24 cellular contexts compared by ENCODE assay signal in genomic region chrX:11580789-11581188, GRCh38.
"Had no signal": no experiment of that assay in that cellular context is flagged by ENCODE, and none has a peak within 500 bp of the region (broad histone marks: within the 10 kb centered on the region; RNA-seq: fewer than 3 reads in every experiment).

No MANE protein-coding gene starts in this region.

- H3K4me2 ChIP-seq: hepatocyte had no signal

- H3K4me1 ChIP-seq: colonic mucosa, esophagus squamous epithelium, foreskin keratinocyte, parathyroid adenoma, prostate gland, spleen, tibial artery, upper lobe of right lung had no signal

- H3K4me1 Mint-ChIP-seq: naive B cell; stimulated activated memory B cell treated with anti-CD40 and anti-IgM and Interleukin-4, amounts not matched to agents 10 μg/mL and 1 μg/mL and 100 μg/mL, for 72 hours had no signal

- ATAC-seq: foreskin keratinocyte; left colon; left ventricle myocardium superior; sciatic nerve; stimulated activated memory B cell treated with anti-CD40 and anti-IgM and Interleukin-4, amounts not matched to agents 10 μg/mL and 1 μg/mL and 100 μg/mL, for 72 hours; upper lobe of right lung had no signal

- H2AFZ ChIP-seq: hepatocyte, parathyroid adenoma had no signal

- H3K27me3 ChIP-seq: colonic mucosa, esophagus squamous epithelium, foreskin keratinocyte, hepatocyte, spleen, tibial artery, upper lobe of right lung had no signal

- H3K9me3 ChIP-seq: colonic mucosa, esophagus squamous epithelium, prostate gland, spleen, tibial artery, upper lobe of right lung had no signal

- H3K27ac ChIP-seq: colonic mucosa, esophagus squamous epithelium, foreskin keratinocyte, hepatocyte, parathyroid adenoma, prostate gland, spleen, tibial artery, upper lobe of right lung had no signal

- H3K4me3 ChIP-seq: colonic mucosa, esophagus squamous epithelium, hepatocyte, lung, prostate gland, spleen, upper lobe of right lung had no signal

- H3K27ac Mint-ChIP-seq: naive B cell; stimulated activated memory B cell treated with anti-CD40 and anti-IgM and Interleukin-4, amounts not matched to agents 10 μg/mL and 1 μg/mL and 100 μg/mL, for 72 hours; stimulated activated naive CD8-positive, alpha-beta T cell treated with anti-CD3 and anti-CD28 coated beads, Interleukin-15, Interleukin-2, amounts not matched to agents 100 ng/mL and 50 ng/mL, for 24 hours had no signal

- H3K4me3 Mint-ChIP-seq: naive B cell; nephron; stimulated activated memory B cell treated with anti-CD40 and anti-IgM and Interleukin-4, amounts not matched to agents 10 μg/mL and 1 μg/mL and 100 μg/mL, for 72 hours; stimulated activated naive CD8-positive, alpha-beta T cell treated with anti-CD3 and anti-CD28 coated beads, Interleukin-15, Interleukin-2, amounts not matched to agents 100 ng/mL and 50 ng/mL, for 24 hours had no signal

- H3K36me3 ChIP-seq: colonic mucosa, esophagus squamous epithelium, prostate gland, spleen, tibial artery, upper lobe of right lung had no signal

- H3K36me3 Mint-ChIP-seq: naive B cell; stimulated activated memory B cell treated with anti-CD40 and anti-IgM and Interleukin-4, amounts not matched to agents 10 μg/mL and 1 μg/mL and 100 μg/mL, for 72 hours had no signal

- DNase-seq: colonic mucosa; dermis blood vessel endothelial cell; esophagus squamous epithelium; foreskin keratinocyte; head of caudate nucleus; left colon; left ventricle myocardium superior; mesendoderm; naive B cell; occipital lobe; spleen; stimulated activated CD4-positive, alpha-beta T cell treated with anti-CD3 and anti-CD28 coated beads, Interleukin-15, amount 100 ng/mL, for 24 hours; stimulated activated CD4-positive, alpha-beta T cell treated with anti-CD3 and anti-CD28 coated beads, Interleukin-1b, Interleukin-23, amount 100 ng/mL, for 48 hours; stimulated activated CD4-positive, alpha-beta T cell treated with anti-CD3 and anti-CD28 coated beads, Interleukin-4, amount 100 ng/mL, for 24 hours; tibial artery; upper lobe of right lung had no signal

- H3K9ac ChIP-seq: parathyroid adenoma had no signal

- H3K9me3 Mint-ChIP-seq: stimulated activated memory B cell treated with anti-CD40 and anti-IgM and Interleukin-4, amounts not matched to agents 10 μg/mL and 1 μg/mL and 100 μg/mL, for 72 hours; stimulated activated naive CD8-positive, alpha-beta T cell treated with anti-CD3 and anti-CD28 coated beads, Interleukin-15, Interleukin-2, amounts not matched to agents 100 ng/mL and 50 ng/mL, for 24 hours had no signal
